Comparison of ENCODE assay signal across 13 cellular contexts in the genomic region with DNA sequence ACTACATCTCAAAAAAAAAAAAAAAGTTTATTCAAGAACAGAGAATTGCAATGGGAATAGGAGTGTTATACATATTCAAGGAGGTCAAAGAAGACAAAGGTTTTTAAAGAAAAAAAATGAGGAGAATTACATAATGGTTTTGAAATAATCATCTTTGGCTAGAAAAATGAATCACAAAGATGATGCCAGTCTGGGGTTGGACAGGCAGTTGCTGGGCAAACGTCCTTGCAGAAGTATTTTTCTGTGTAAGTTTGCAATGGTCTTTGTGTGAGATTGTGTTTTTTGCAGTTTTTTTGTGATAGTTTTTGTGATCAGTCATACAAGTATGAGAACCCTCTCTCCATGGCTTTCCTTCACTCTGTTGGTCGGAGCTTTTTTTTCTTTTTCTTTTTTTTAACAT.
"Had no signal": no experiment of that assay in that cellular context is flagged by ENCODE, and none has a peak within 500 bp of the region (broad histone marks: within the 10 kb centered on the region; RNA-seq: fewer than 3 reads in every experiment).

No MANE protein-coding gene starts in this region.

- H3K4me3 ChIP-seq: dorsolateral prefrontal cortex, esophagus squamous epithelium, skin epidermis, stomach, thoracic aorta had no signal

- H3K27ac Mint-ChIP-seq: activated CD4-positive, alpha-beta T cell treated with anti-CD3 and anti-CD28 coated beads, Interleukin-2, amount 10 ng/mL, durations not matched to agents 24 days and 14 days; activated naive CD4-positive, alpha-beta T cell treated with anti-CD3 and anti-CD28 coated beads, Interleukin-2, amount 50 U/mL, for 72 hours; activated T-helper 2 cell treated with anti-CD3 and anti-CD28 coated beads, Interferon-gamma antibody, Interleukin-2, Interleukin-4, amounts not matched to agents 10 μg/mL and 5 μg/mL and 100 μg/mL, durations not matched to agents 14 hours and 24 hours and 36 hours had no signal

- DNase-seq: activated CD4-positive, alpha-beta T cell treated with anti-CD3 and anti-CD28 coated beads, Interleukin-2, amount 10 ng/mL, durations not matched to agents 24 days and 14 days; brain microvascular endothelial cell; dorsolateral prefrontal cortex; esophagus squamous epithelium; kidney; left ventricle myocardium superior; mesendoderm; stimulated activated CD4-positive, alpha-beta T cell treated with anti-CD3 and anti-CD28 coated beads, Interleukin-4, amount 100 ng/mL, for 4 hours; stomach had no signal

- H3K4me3 Mint-ChIP-seq: activated CD4-positive, alpha-beta T cell treated with anti-CD3 and anti-CD28 coated beads, Interleukin-2, amount 10 ng/mL, durations not matched to agents 24 days and 14 days had no signal

- H3K9me3 Mint-ChIP-seq: activated T-helper 2 cell treated with anti-CD3 and anti-CD28 coated beads, Interferon-gamma antibody, Interleukin-2, Interleukin-4, amounts not matched to agents 10 μg/mL and 5 μg/mL and 100 μg/mL, durations not matched to agents 14 hours and 24 hours and 36 hours had no signal
